ENCODE assay signal across 9 cellular contexts in the genomic region with DNA sequence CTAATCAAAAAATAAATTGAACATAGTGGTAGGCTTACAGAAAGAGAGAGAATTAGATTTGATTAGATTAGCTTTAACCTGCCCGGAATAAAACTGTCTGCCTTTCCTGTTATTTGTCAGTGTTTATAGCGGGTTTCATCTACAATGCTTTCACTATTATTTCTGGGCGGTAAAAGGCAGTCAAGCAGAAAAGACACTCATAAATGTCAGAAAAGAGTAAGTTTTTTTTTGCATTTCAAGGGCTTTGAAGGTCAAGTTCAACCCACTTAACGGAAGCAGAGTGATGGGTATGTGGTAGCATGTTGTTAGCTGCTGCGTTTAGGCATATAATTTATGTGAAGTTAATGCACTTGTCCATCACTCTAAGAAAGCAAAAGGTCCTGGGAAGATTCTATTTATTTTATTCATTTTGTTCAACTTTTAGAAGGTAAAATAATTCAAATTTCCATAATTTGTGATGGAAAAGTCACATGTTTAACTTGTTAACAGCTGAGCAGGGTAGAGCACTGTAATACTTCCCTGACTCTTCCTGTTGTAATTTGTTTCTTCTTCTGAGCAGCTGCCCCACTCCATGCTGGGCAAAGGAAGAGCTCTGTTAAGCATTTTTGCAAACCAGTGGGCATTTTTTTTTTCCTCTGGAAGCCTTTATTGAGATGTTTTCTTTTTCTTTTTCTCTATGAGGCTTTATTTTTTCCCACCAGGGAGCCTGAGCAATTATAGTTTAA.
DNase-seq lines count a peak whose midpoint lies in the region; ATAC-seq and TF ChIP-seq lines count a peak whose summit lies in the region.
"Had no signal": no experiment of that assay in that cellular context is flagged by ENCODE, and none has a peak within 500 bp of the region (broad histone marks: within the 10 kb centered on the region; RNA-seq: fewer than 3 reads in every experiment).

No MANE protein-coding gene starts in this region.

- H3K4me3 ChIP-seq in CD4-positive, CD25-positive, alpha-beta regulatory T cell (ENCODE audit: low read depth, low read length), result peak overlapping the region; percentile 68
- no peak overlapping the region for H3K4me3 ChIP-seq in SJCRH30

- peak; percentile 74 to 78 for ATAC-seq in CD4-positive, CD25-positive, alpha-beta regulatory T cell (ENCODE audit: low read depth in 2 of 2)
- peak; percentile 58 for ATAC-seq in GM19043 (IDR thresholded peaks at IDR 0.05; ENCODE audit: low read depth, unreplicated experiment)
- ATAC-seq in HG02981 (IDR thresholded peaks at IDR 0.05; ENCODE audit: unreplicated experiment), result peak; percentile 69

- no peaks in the 10 kb centered on the region for H3K36me3 ChIP-seq in CD4-positive, CD25-positive, alpha-beta regulatory T cell (ENCODE audit: control insufficient read depth, insufficient read depth, low read length)
- H3K36me3 ChIP-seq in SJCRH30, result no peaks in the 10 kb centered on the region

- H3K4me3 Mint-ChIP-seq in CD4-positive, CD25-positive, alpha-beta regulatory T cell, result peak overlapping the region; percentile 39 to 89 (median 69)

- peak overlapping the region; percentile 18 to 88 (median 33) for H3K27ac Mint-ChIP-seq in CD4-positive, CD25-positive, alpha-beta regulatory T cell

- H3K9me3 ChIP-seq in CD4-positive, CD25-positive, alpha-beta regulatory T cell (ENCODE audit: control insufficient read depth in 2 of 2, low read length in 2 of 2), result no peaks in the 10 kb centered on the region
- no peaks in the 10 kb centered on the region for H3K9me3 ChIP-seq in SJCRH30 (replicated peaks)

- peaks cover 16% of the 10 kb centered on the region for H3K4me1 ChIP-seq in CD4-positive, CD25-positive, alpha-beta regulatory T cell (ENCODE audit: control insufficient read depth, insufficient read depth, low read length, poor library complexity, severe bottlenecking)
- H3K4me1 ChIP-seq in SJCRH30, result peaks cover 2% of the 10 kb centered on the region; the same call in 1 of the 2 replicates

- H3K36me3 Mint-ChIP-seq in CD4-positive, CD25-positive, alpha-beta regulatory T cell, result no peaks in the 10 kb centered on the region

- peak overlapping the region; percentile 44 for H3K27ac ChIP-seq in CD4-positive, CD25-positive, alpha-beta regulatory T cell (ENCODE audit: insufficient read depth, low read length, poor library complexity, severe bottlenecking)
- H3K27ac ChIP-seq in SJCRH30, result no peak overlapping the region

- TF ChIP-seq POLR2A in Raji (IDR thresholded peaks at IDR 0.05; ENCODE audit: insufficient read depth, low read depth, low read length), result peak; percentile 42

- DNase-seq in CD4-positive, CD25-positive, alpha-beta regulatory T cell, result peak in 2 of 3 donors; percentile 40 to 72
- DNase-seq in stimulated activated CD4-positive, alpha-beta T cell treated with anti-CD3 and anti-CD28 coated beads, Interleukin-1b, Interleukin-23, amount 100 ng/mL, for 48 hours, result no peak
- DNase-seq in AG08395 (ENCODE audit: low spot score) (no peak), SJCRH30 (no peak), NCI-H1048 (lab: John Stamatoyannopoulos, UW) (no peak)
- DNase-seq: NCI-H510A treated with DMSO at 0.1 percent for 48 hours had no signal

- peaks cover 0 to 1% (median 0%) of the 10 kb centered on the region in 7 donors for H3K9me3 Mint-ChIP-seq in CD4-positive, CD25-positive, alpha-beta regulatory T cell

- H3K4me1 Mint-ChIP-seq in CD4-positive, CD25-positive, alpha-beta regulatory T cell, result peaks cover 9 to 66% (median 35%) of the 10 kb centered on the region in 4 donors

- no peaks in the 10 kb centered on the region for H3K27me3 ChIP-seq in CD4-positive, CD25-positive, alpha-beta regulatory T cell (ENCODE audit: control insufficient read depth, insufficient read depth, low read length)
- no peaks in the 10 kb centered on the region for H3K27me3 ChIP-seq in SJCRH30

- H3K27me3 Mint-ChIP-seq in CD4-positive, CD25-positive, alpha-beta regulatory T cell, result no peaks in the 10 kb centered on the region

Comparison
In these comparisons a context has a peak if more than half of its experiments do, and no peak if none do; other contexts are left out.
1. DNase-seq: peak in CD4-positive, CD25-positive, alpha-beta regulatory T cell (2 of 3); none in stimulated activated CD4-positive, alpha-beta T cell treated with anti-CD3 and anti-CD28 coated beads, Interleukin-1b, Interleukin-23, amount 100 ng/mL, for 48 hours (single experiment), AG08395 (single experiment), SJCRH30 (0 of 2) and NCI-H1048 (single experiment).
2. Peak in every context shown above with its lines, with median percentiles within 50 percentile points of each other: ATAC-seq.